Comparison of ENCODE assay signal across 8 cellular contexts in genomic region chr17:82668631-82669099, GRCh38. TPM values are rescaled to one million over a fixed set of nuclear protein-coding genes. Genes with fewer than 3 reads are reported as not detected.
A peak's percentile ranks its signal among the peaks of the same experiment; 100 is the strongest.
DNase-seq lines count a peak whose midpoint lies in the region; ATAC-seq, FAIRE-seq and TF ChIP-seq lines count a peak whose summit lies in the region.

No MANE protein-coding gene starts in this region.

- TF ChIP-seq POLR2A in A549 (IDR thresholded peaks at IDR 0.05; ENCODE audit: low read length): no peak

- H3K27ac ChIP-seq in A549 (peak overlapping the region; percentile 48 to 79; a peak in 5 of 6 replicates), SJCRH30 (no peak overlapping the region)

- CTCF ChIA-PET in A549 (lab: Yijun Ruan, JAX): interaction anchor here (0.5 to 19.3 kb wide), 49 partner anchors 11 to 533 kb away, joined by 3 to 450 read pairs (median 5); partner anchors contain the start of genes FN3K, FN3KRP and RAB40B

- H3K4me3 ChIP-seq in A549 (peak overlapping the region; percentile 7; the same call in 1 of the 3 replicates), SJCRH30 (peak overlapping the region; percentile 34), astrocyte of the spinal cord (ENCODE audit: low read depth, low read length) (no peak overlapping the region)

- peak; percentile 92 to 97 for TF ChIP-seq RAD21 in A549 (conservative IDR thresholded peaks at IDR 0.05 in 1 of 2, IDR thresholded peaks at IDR 0.05 in 1 of 2)

- H3K4me2 ChIP-seq in A549: peak overlapping the region; percentile 60

- H3K36me3 ChIP-seq in SJCRH30: no peaks in the 10 kb centered on the region

- no peak for FAIRE-seq in A549 (lab: Jason Lieb, UNC)

- H3K9me3 ChIP-seq in A549: no peaks in the 10 kb centered on the region
- no peaks in the 10 kb centered on the region for H3K9me3 ChIP-seq in SJCRH30 (replicated peaks)

- POLR2A ChIA-PET in A549 (lab: Yijun Ruan, JAX): interaction anchor here (0.7 to 1.5 kb wide), 2 partner anchors 19 to 48 kb away, joined by 3 to 4 read pairs; partner anchors contain the start of gene FN3KRP

- TF ChIP-seq EP300 in A549 (IDR thresholded peaks at IDR 0.05): no peak

- no peaks in the 10 kb centered on the region for H3K27me3 ChIP-seq in SJCRH30

- 35% methylated on average over 19 of the region's 20 CpGs for WGBS in A549 (ENCODE audit: missing lambda C conversion rate)

- peak; percentile 89 for TF ChIP-seq CTCF in A549 (IDR thresholded peaks at IDR 0.05)
- TF ChIP-seq CTCF in GM13976 (IDR thresholded peaks at IDR 0.05; ENCODE audit: borderline replicate concordance, control extremely low read depth, extremely low read depth, insufficient read depth, missing control alignments): peak; percentile 73
- TF ChIP-seq CTCF in astrocyte of the spinal cord (IDR thresholded peaks at IDR 0.05; ENCODE audit: low read depth, low read length): peak; percentile 54

- DNase-seq in A549 (ENCODE audit: low read depth in 1 of 2, low spot score in 1 of 2): peak; percentile 83 to 84
- peak; percentile 85 for DNase-seq in GM13976 (ENCODE audit: low spot score)
- peak; percentile 90 to 95 for DNase-seq in SJCRH30
- DNase-seq in astrocyte of the spinal cord (ENCODE audit: low read depth, low spot score): peak; percentile 38
- peak; percentile 91 for DNase-seq in iPS-NIHi7 (ENCODE audit: extremely low spot score)
- DNase-seq in stimulated activated CD4-positive, alpha-beta T cell treated with anti-CD3 and anti-CD28 coated beads, Interleukin-12 subunit alpha, Interleukin-12 subunit beta, amount 100 ng/mL, for 4 hours: peak; percentile 43
- DNase-seq in hepatic stellate cell (ENCODE audit: low spot score): no peak
- no peak for DNase-seq in NCI-H2029 (lab: John Stamatoyannopoulos, UW)

- H3K4me1 ChIP-seq in A549: peaks cover 6% of the 10 kb centered on the region; the same call in 2 of the 3 replicates
- H3K4me1 ChIP-seq in SJCRH30: no peaks in the 10 kb centered on the region

- peak; percentile 97 to 99 for ATAC-seq in A549

- in situ Hi-C loops in GM13976 (cut with MboI; ENCODE audit: low sequenced_read_pairs, unreplicated experiment) (loop anchor here (25.0 kb wide), 1 partner anchor 94 kb away; the partner anchor contains the start of gene TBCD), astrocyte of the spinal cord (cut with HindIII; ENCODE audit: low sequenced_read_pairs) (no loop called here)

TF ChIP-seq in A549, 52 proteins besides CTCF, POLR2A, EP300 and RAD21:
- peak; percentile 97 for TF ChIP-seq SMC3 (IDR thresholded peaks at IDR 0.05)
- 0 out of 2 replicates have a peak, but pooled peaks have one; percentile 42 for TF ChIP-seq HOXB13 (CRISPR knock-in tag; IDR thresholded peaks at IDR 0.05; ENCODE audit: low read depth)
- TF ChIP-seq NR3C1 (IDR thresholded peaks at IDR 0.05): no peak
- no peak for TF ChIP-seq EHMT2 (IDR thresholded peaks at IDR 0.05; ENCODE audit: low read depth)
- TF ChIP-seq MAX (IDR thresholded peaks at IDR 0.05): peak; percentile 76

RNA-seq across cellular contexts. Expression of gene WDR45B, which starts 20.4 kb away (rescaled TPM):
- 124 and 138 TPM in 2 replicates for polyA plus RNA-seq in A549 (2011; rRNA removed)
- 98.5 and 120 TPM in 2 replicates for polyA plus RNA-seq in A549 (2012; cell fraction: cytosol; rRNA removed)
- 88.3 and 111 TPM in 2 replicates for polyA plus RNA-seq in A549 (2012; cell fraction: nucleus; rRNA removed)
- polyA plus RNA-seq in A549 (2017; fragmentation: RNase III; extraction: RNeasy Plus Mini Kit Qiagen cat#74134 plus additional on column Dnase treatment): 88.2 to 94.0 TPM (median 89.6 TPM) in 3 replicates
- 69.5 and 82.7 TPM in 2 replicates for polyA minus RNA-seq in A549 (2011; rRNA and poly(A)+ RNA removed)
- total RNA-seq in SJCRH30 (2014; rRNA removed; shearing (Covaris generic)): 167 and 171 TPM in 2 replicates

RNA-seq across cellular contexts. Expression of gene RAB40B, which starts 29.8 kb away (rescaled TPM):
- polyA plus RNA-seq in A549 (2011; rRNA removed) (5.6 and 5.8 TPM in 2 replicates), A549 (2017; fragmentation: RNase III; extraction: RNeasy Plus Mini Kit Qiagen cat#74134 plus additional on column Dnase treatment) (6.1 to 9.9 TPM (median 9.4 TPM) in 3 replicates)
- 16.0 and 21.6 TPM in 2 replicates for polyA plus RNA-seq in A549 (2012; cell fraction: cytosol; rRNA removed)
- polyA plus RNA-seq in A549 (2012; cell fraction: nucleus; rRNA removed): 20.0 and 20.9 TPM in 2 replicates
- 1.7 and 2.5 TPM in 2 replicates for polyA minus RNA-seq in A549 (2011; rRNA and poly(A)+ RNA removed)
- 14.6 and 17.2 TPM in 2 replicates for total RNA-seq in SJCRH30 (2014; rRNA removed; shearing (Covaris generic))

RNA-seq across cellular contexts. Expression of gene FN3KRP, which starts 47.8 kb away (rescaled TPM):
- polyA plus RNA-seq in A549 (2011; rRNA removed) (41.1 and 41.7 TPM in 2 replicates), A549 (2017; fragmentation: RNase III; extraction: RNeasy Plus Mini Kit Qiagen cat#74134 plus additional on column Dnase treatment) (60.2 to 62.8 TPM (median 62.4 TPM) in 3 replicates)
- polyA plus RNA-seq in A549 (2012; cell fraction: cytosol; rRNA removed): 56.0 and 57.0 TPM in 2 replicates
- 45.7 and 54.9 TPM in 2 replicates for polyA plus RNA-seq in A549 (2012; cell fraction: nucleus; rRNA removed)
- 24.6 and 24.9 TPM in 2 replicates for polyA minus RNA-seq in A549 (2011; rRNA and poly(A)+ RNA removed)
- total RNA-seq in SJCRH30 (2014; rRNA removed; shearing (Covaris generic)): 58.0 and 60.9 TPM in 2 replicates

Comparison
In these comparisons a context has a peak if more than half of its experiments do, and no peak if none do; other contexts are left out.
1. DNase-seq: peak in A549 (2 of 2), GM13976 (single experiment), SJCRH30 (2 of 2), astrocyte of the spinal cord (single experiment), iPS-NIHi7 (single experiment) and stimulated activated CD4-positive, alpha-beta T cell treated with anti-CD3 and anti-CD28 coated beads, Interleukin-12 subunit alpha, Interleukin-12 subunit beta, amount 100 ng/mL, for 4 hours (single experiment); none in hepatic stellate cell (single experiment) and NCI-H2029 (single experiment).
2. Peak in every context shown above with its lines, with median percentiles within 50 percentile points of each other: CTCF ChIP-seq.